In genomic region chr15:62094398-62094797, GRCh38 we compare ENCODE assay signal across 20 cellular contexts. TPM values are rescaled to one million over a fixed set of nuclear protein-coding genes. Genes with fewer than 3 reads are reported as not detected.
A peak's percentile ranks its signal among the peaks of the same experiment; 100 is the strongest.
DNase-seq lines count a peak whose midpoint lies in the region; ATAC-seq, FAIRE-seq and TF ChIP-seq lines count a peak whose summit lies in the region.
"Had no signal": no experiment of that assay in that cellular context is flagged by ENCODE, and none has a peak within 500 bp of the region (broad histone marks: within the 10 kb centered on the region; RNA-seq: fewer than 3 reads in every experiment).

No MANE protein-coding gene starts in this region.

- peaks cover 0 to 8% of the 10 kb centered on the region in 2 experiments; a peak in 1 of 5 replicates for H3K4me1 ChIP-seq in K562 (replicated peaks in 1 of 2; ENCODE audit: control insufficient read depth in 2 of 2, insufficient read depth in 2 of 2, low read length in 2 of 2)
- H3K4me1 ChIP-seq in smooth muscle cell (ENCODE audit: low read depth): no peaks in the 10 kb centered on the region

- peaks cover 6% of the 10 kb centered on the region for H3K4me1 Mint-ChIP-seq in MCF 10A (ENCODE audit: insufficient read depth, unreplicated experiment)
- H3K4me1 Mint-ChIP-seq: CD4-positive, alpha-beta memory T cell had no signal

- POLR2A ChIA-PET in K562 (lab: Yijun Ruan, JAX): interaction anchor here (0.7 to 0.8 kb wide), 2 partner anchors 42 to 78 kb away, joined by 3 read pairs; no protein-coding TSS in a partner anchor
- POLR2A ChIA-PET in MCF 10A (lab: Yijun Ruan, JAX): interaction anchor here (0.7 kb wide), 1 partner anchor 17 kb away, joined by 3 read pairs; no protein-coding TSS in a partner anchor

- peak; percentile 98 for ATAC-seq in K562
- ATAC-seq: GM12878 had no signal

- intact Hi-C loops in K562 (cut with micrococcal nuclease) (no loop called here), MCF 10A (cut with micrococcal nuclease) (no loop called here)

- H3K9ac ChIP-seq in K562 (ENCODE audit: insufficient read depth in 1 of 2, low read depth in 2 of 2, low read length in 2 of 2): no peak overlapping the region
- no peak overlapping the region for H3K9ac ChIP-seq in smooth muscle cell (ENCODE audit: low read depth)

- H3K79me2 ChIP-seq in K562 (ENCODE audit: control insufficient read depth, insufficient read depth, low read length) (no peaks in the 10 kb centered on the region), smooth muscle cell (ENCODE audit: low read depth) (no peaks in the 10 kb centered on the region)

- peak; percentile 91 for FAIRE-seq in K562 (lab: Jason Lieb, UNC)
- FAIRE-seq in D721Med (lab: Jason Lieb, UNC): no peak
- FAIRE-seq: GM12878 had no signal

- H3K27ac ChIP-seq in K562 (ENCODE audit: extremely low read depth, low read depth, low read length): no peak overlapping the region
- H3K27ac ChIP-seq in smooth muscle cell (ENCODE audit: low read depth): no peak overlapping the region
- H3K27ac ChIP-seq: 22Rv1, PC-9, SJCRH30 had no signal

- no peaks in the 10 kb centered on the region for H3K36me3 Mint-ChIP-seq in MCF 10A (ENCODE audit: insufficient read depth, unreplicated experiment)
- H3K36me3 Mint-ChIP-seq: CD4-positive, alpha-beta memory T cell had no signal

- TF ChIP-seq CTCF in K562 (IDR thresholded peaks at IDR 0.05 in 2 of 3, conservative IDR thresholded peaks at IDR 0.05 in 1 of 3; ENCODE audit: insufficient read depth in 2 of 3, low read depth in 1 of 3, low read length in 3 of 3): no peak
- no peak for TF ChIP-seq CTCF in smooth muscle cell (IDR thresholded peaks at IDR 0.05; ENCODE audit: borderline replicate concordance, insufficient read depth, poor library complexity, severe bottlenecking)
- no peak for TF ChIP-seq CTCF in D721Med (IDR thresholded peaks at IDR 0.05; ENCODE audit: insufficient read depth, missing control alignments)
- TF ChIP-seq CTCF in MCF 10A (IDR thresholded peaks at IDR 0.05; ENCODE audit: unreplicated experiment): no peak

- H3K36me3 ChIP-seq in K562 (ENCODE audit: control insufficient read depth, insufficient read depth, low read length) (no peaks in the 10 kb centered on the region), smooth muscle cell (ENCODE audit: low read depth) (no peaks in the 10 kb centered on the region), MG63 (no peaks in the 10 kb centered on the region)
- H3K36me3 ChIP-seq: SJCRH30 had no signal

- WGBS in K562 (ENCODE audit: insufficient coverage, low coverage, missing lambda C conversion rate): 0% methylated on average over 8 of the region's 8 CpGs
- WGBS in smooth muscle cell (ENCODE audit: low lambda C conversion rate): 57% methylated on average over 8 of the region's 8 CpGs

- H3K27ac Mint-ChIP-seq in MCF 10A (ENCODE audit: low read depth, unreplicated experiment): no peak overlapping the region
- H3K27ac Mint-ChIP-seq: CD4-positive, alpha-beta memory T cell had no signal

- H3K9me1 ChIP-seq in K562 (ENCODE audit: control insufficient read depth, insufficient read depth, low read length): no peaks in the 10 kb centered on the region

- no peaks in the 10 kb centered on the region for H3F3A ChIP-seq in smooth muscle cell (ENCODE audit: low read depth)

- H2AFZ ChIP-seq in K562 (ENCODE audit: low read depth, low read length) (no peak overlapping the region), smooth muscle cell (ENCODE audit: low read depth) (peak overlapping the region; percentile 32)
- H2AFZ ChIP-seq: PC-9 had no signal

- no peaks in the 10 kb centered on the region for H3K27me3 Mint-ChIP-seq in MCF 10A (ENCODE audit: insufficient read depth, unreplicated experiment)

- no peak for TF ChIP-seq RAD21 in K562 (CRISPR knock-in tag; conservative IDR thresholded peaks at IDR 0.05 in 1 of 2, IDR thresholded peaks at IDR 0.05 in 1 of 2)

- no peak overlapping the region for H3K4me3 Mint-ChIP-seq in MCF 10A (ENCODE audit: unreplicated experiment)
- H3K4me3 Mint-ChIP-seq: CD4-positive, alpha-beta memory T cell had no signal

- H3K4me2 ChIP-seq in K562 (ENCODE audit: insufficient read depth, low read length) (no peak overlapping the region), smooth muscle cell (no peak overlapping the region)
- H3K4me2 ChIP-seq: PC-9 had no signal

- H4K20me1 ChIP-seq in K562 (replicated peaks; ENCODE audit: control insufficient read depth, insufficient read depth, low read length) (peaks cover 4% of the 10 kb centered on the region), smooth muscle cell (ENCODE audit: low read depth) (no peaks in the 10 kb centered on the region)

- no peak overlapping the region for H3K4me3 ChIP-seq in K562
- H3K4me3 ChIP-seq in smooth muscle cell: no peak overlapping the region
- H3K4me3 ChIP-seq in MG63: no peak overlapping the region
- H3K4me3 ChIP-seq: GM12878, PC-9, SJCRH30 had no signal

- BruUV-seq in K562 (replicated peaks; lab: Mats Ljungman, UMichigan) (no TSS peak), MCF 10A (replicated peaks; lab: Mats Ljungman, UMichigan) (no TSS peak)

- CTCF ChIA-PET in K562 (lab: Yijun Ruan, JAX; ENCODE audit: low intra/inter-chr PET ratio): no interaction called here
- CTCF ChIA-PET in MCF 10A (lab: Yijun Ruan, JAX): no interaction called here

- DNase-seq in NCI-H1417 (lab: John Stamatoyannopoulos, UW) (peak in 2 of 3 experiments; percentile 11 to 47), NCI-H1417 treated with DMSO at 0.1 percent for 48 hours (lab: John Stamatoyannopoulos, UW) (no peak), NCI-H2227 treated with DMSO at 0.1 percent for 48 hours (lab: John Stamatoyannopoulos, UW) (peak; percentile 25), K562 (ENCODE audit: extremely low read depth in 1 of 4, low spot score in 3 of 4) (peak; percentile 26 to 83 (median 54)), smooth muscle cell (lab: John Stamatoyannopoulos, UW; ENCODE audit: unreplicated experiment) (no peak), MG63 (no peak), D721Med (ENCODE audit: insufficient read length, low spot score) (no peak), MCF 10A (ENCODE audit: unreplicated experiment) (no peak)
- DNase-seq: CD4-positive, alpha-beta memory T cell; GDM1; HCEC 1CT; KBM-7; NCI-H146; NCI-H2081 treated with DMSO at 0.1 percent for 48 hours; NCI-H345; PC-9; SJCRH30 had no signal

- no peak for TF ChIP-seq POLR2A in K562 (conservative IDR thresholded peaks at IDR 0.05)

- H3K9me3 ChIP-seq in K562 (replicated peaks; ENCODE audit: control insufficient read depth, insufficient read depth, low read depth, low read length): no peaks in the 10 kb centered on the region
- no peaks in the 10 kb centered on the region for H3K9me3 ChIP-seq in smooth muscle cell (replicated peaks; ENCODE audit: low read depth)
- no peaks in the 10 kb centered on the region for H3K9me3 ChIP-seq in MG63
- H3K9me3 ChIP-seq: SJCRH30 had no signal

- peak; percentile 84 for TF ChIP-seq EP300 in K562 (IDR thresholded peaks at IDR 0.05; ENCODE audit: low read length)

- peaks cover 4 to 9% of the 10 kb centered on the region in 2 experiments; a peak in 3 of 5 replicates for H3K27me3 ChIP-seq in K562 (ENCODE audit: control insufficient read depth in 2 of 2, insufficient read depth in 2 of 2, low read length in 2 of 2)
- no peaks in the 10 kb centered on the region for H3K27me3 ChIP-seq in smooth muscle cell (ENCODE audit: low read depth)
- no peaks in the 10 kb centered on the region for H3K27me3 ChIP-seq in MG63
- H3K27me3 ChIP-seq: SJCRH30 had no signal

- in situ Hi-C loops in K562 (cut with MboI): no loop called here

- H3K9me3 Mint-ChIP-seq in MCF 10A (ENCODE audit: unreplicated experiment): no peaks in the 10 kb centered on the region
- H3K9me3 Mint-ChIP-seq: CD4-positive, alpha-beta memory T cell had no signal

RNA-seq across cellular contexts. Expression of gene C2CD4A, which starts 27.6 kb away (rescaled TPM):
- not detected in 2 replicates for total RNA-seq in K562 (2011; cell fraction: chromatin; rRNA removed; ENCODE audit: low replicate concordance)
- not detected in 2 replicates for total RNA-seq in K562 (2011; cell fraction: nucleolus; rRNA removed)
- not detected in 2 replicates for total RNA-seq in K562 (2011; cell fraction: nucleoplasm; rRNA removed)
- total RNA-seq in K562 (2014; rRNA removed): not detected in 2 replicates
- total RNA-seq in K562 (2014; rRNA removed; fragmentation: Illumina TruSeq; extraction: Trizol): not detected in 2 replicates
- not detected in 2 replicates for total RNA-seq in K562 (2015; rRNA removed; fragmentation: Illumina TruSeq; extraction: Trizol)
- not detected in 2 replicates for total RNA-seq in K562 (2021)
- not detected in 2 replicates for polyA plus RNA-seq in K562 (2011; rRNA removed)
- not detected in 2 replicates for polyA plus RNA-seq in K562 (2011; cell fraction: cytosol; rRNA removed)
- not detected in 2 replicates for polyA plus RNA-seq in K562 (2011; cell fraction: nucleus; rRNA removed)
- polyA plus RNA-seq in K562 (2012): 0.03 TPM in 1 of 2 replicates, not detected in the other
- polyA plus RNA-seq in K562 (2014; fragmentation: Illumina TruSeq; extraction: Trizol): not detected in 2 replicates
- polyA plus RNA-seq in K562 (2014; fragmentation: Nextera tagmentation; extraction: Ambion mirVana): not detected
- not detected in 2 replicates for polyA plus RNA-seq in K562 (2014; rRNA removed)
- polyA minus RNA-seq in K562 (2011; rRNA and poly(A)+ RNA removed): not detected in 2 replicates
- not detected in 2 replicates for polyA minus RNA-seq in K562 (2011; cell fraction: cytosol; rRNA and poly(A)+ RNA removed)
- polyA minus RNA-seq in K562 (2011; cell fraction: nucleus; rRNA and poly(A)+ RNA removed): not detected in 2 replicates
- 0.13 TPM in 1 of 2 replicates, not detected in the other for total RNA-seq in smooth muscle cell
- 0.35 and 0.66 TPM in 2 replicates for polyA plus RNA-seq in smooth muscle cell
- not detected in 2 replicates for total RNA-seq in MG63 (2014; rRNA removed; shearing (Covaris generic); ENCODE audit: low replicate concordance)
- total RNA-seq in MCF 10A (2022): 0.16 TPM in 1 of 2 replicates, not detected in the other
- total RNA-seq: GM12878 had no signal
- polyA plus RNA-seq: BJ, GM12878 had no signal

RNA-seq across cellular contexts. Expression of gene VPS13C, which starts 34.2 kb away (rescaled TPM):
- total RNA-seq in K562 (2011; cell fraction: chromatin; rRNA removed; ENCODE audit: low replicate concordance): 34.3 and 156 TPM in 2 replicates
- 17.2 and 24.6 TPM in 2 replicates for total RNA-seq in K562 (2011; cell fraction: nucleolus; rRNA removed)
- total RNA-seq in K562 (2011; cell fraction: nucleoplasm; rRNA removed): 45.9 and 72.8 TPM in 2 replicates
- 14.4 and 15.7 TPM in 2 replicates for total RNA-seq in K562 (2014; rRNA removed)
- total RNA-seq in K562 (2014; rRNA removed; fragmentation: Illumina TruSeq; extraction: Trizol): 20.7 and 21.9 TPM in 2 replicates
- total RNA-seq in K562 (2015; rRNA removed; fragmentation: Illumina TruSeq; extraction: Trizol): 27.1 and 32.3 TPM in 2 replicates
- 22.3 and 23.3 TPM in 2 replicates for total RNA-seq in K562 (2021)
- 14.2 and 16.6 TPM in 2 replicates for polyA plus RNA-seq in K562 (2011; rRNA removed)
- 4.0 and 7.8 TPM in 2 replicates for polyA plus RNA-seq in K562 (2011; cell fraction: cytosol; rRNA removed)
- polyA plus RNA-seq in K562 (2011; cell fraction: nucleus; rRNA removed): 24.3 and 32.8 TPM in 2 replicates
- polyA plus RNA-seq in K562 (2012): 9.0 and 14.4 TPM in 2 replicates
- polyA plus RNA-seq in K562 (2014; fragmentation: Illumina TruSeq; extraction: Trizol): 11.4 and 13.4 TPM in 2 replicates
- polyA plus RNA-seq in K562 (2014; fragmentation: Nextera tagmentation; extraction: Ambion mirVana): 1 to 10 TPM; 5.2 to 8.0 TPM
- polyA plus RNA-seq in K562 (2014; rRNA removed): 11.5 and 12.2 TPM in 2 replicates
- 84.9 and 120 TPM in 2 replicates for polyA minus RNA-seq in K562 (2011; rRNA and poly(A)+ RNA removed)
- polyA minus RNA-seq in K562 (2011; cell fraction: cytosol; rRNA and poly(A)+ RNA removed): 37.9 and 41.4 TPM in 2 replicates
- polyA minus RNA-seq in K562 (2011; cell fraction: nucleus; rRNA and poly(A)+ RNA removed): 84.8 and 219 TPM in 2 replicates
- 33.8 and 36.9 TPM in 2 replicates for total RNA-seq in smooth muscle cell
- polyA plus RNA-seq in smooth muscle cell: 2.8 and 6.2 TPM in 2 replicates
- 7.9 and 13.0 TPM in 2 replicates for total RNA-seq in MG63 (2014; rRNA removed; shearing (Covaris generic); ENCODE audit: low replicate concordance)
- total RNA-seq in MCF 10A (2022): 47.4 and 58.7 TPM in 2 replicates

Comparison
In these comparisons a context has a peak if more than half of its experiments do, and no peak if none do; other contexts are left out.
1. DNase-seq: peak in NCI-H1417 (2 of 3), NCI-H2227 treated with DMSO at 0.1 percent for 48 hours (single experiment) and K562 (4 of 4); none in NCI-H1417 treated with DMSO at 0.1 percent for 48 hours (single experiment), smooth muscle cell (single experiment), MG63 (single experiment), D721Med (single experiment) and MCF 10A (single experiment).